In genomic region chr4:30950737-30951136, GRCh38 we compare ENCODE assay signal across 1 cellular context.
TF ChIP-seq lines count a peak whose summit lies in the region.

No MANE protein-coding gene starts in this region.

TF ChIP-seq in HEK293, 187 proteins besides CTCF, POLR2A, EP300 and RAD21 (continued from another document and continues in another):
- TF ChIP-seq ZNF280C (tag by site-specific recombination; IDR thresholded peaks at IDR 0.05) (no peak), ZNF133 (tag by site-specific recombination; IDR thresholded peaks at IDR 0.05) (no peak), ZNF174 (tag by site-specific recombination; IDR thresholded peaks at IDR 0.05) (no peak), PRDM10 (tag by site-specific recombination; IDR thresholded peaks at IDR 0.05) (peak; percentile 22; the same call in 1 of the 2 replicates), TSHZ1 (tag by site-specific recombination; IDR thresholded peaks at IDR 0.05; ENCODE audit: borderline replicate concordance) (no peak), KLF7 (tag by site-specific recombination; IDR thresholded peaks at IDR 0.05; ENCODE audit: borderline replicate concordance) (no peak), GLI2 (tag by site-specific recombination; IDR thresholded peaks at IDR 0.05; ENCODE audit: borderline replicate concordance, low read depth) (0 out of 2 replicates have a peak, but pooled peaks have one; percentile 23), ZNF202 (tag by site-specific recombination; IDR thresholded peaks at IDR 0.05; ENCODE audit: borderline replicate concordance) (no peak), ZNF19 (tag by site-specific recombination; IDR thresholded peaks at IDR 0.05; ENCODE audit: low read depth) (no peak), ZNF24 (tag by site-specific recombination; IDR thresholded peaks at IDR 0.05) (no peak; the same call in 1 of the 2 replicates), BCL11A (tag by site-specific recombination; IDR thresholded peaks at IDR 0.05; ENCODE audit: low read depth) (no peak), ZNF292 (tag by site-specific recombination; IDR thresholded peaks at IDR 0.05; ENCODE audit: borderline replicate concordance, low read depth) (no peak), ZNF518A (tag by site-specific recombination; conservative IDR thresholded peaks at IDR 0.05; ENCODE audit: low read depth) (no peak), ZNF354C (tag by site-specific recombination; IDR thresholded peaks at IDR 0.05; ENCODE audit: borderline replicate concordance, low read depth) (no peak), ZNF629 (tag by site-specific recombination; IDR thresholded peaks at IDR 0.05) (peak; percentile 80), REST (tag by site-specific recombination; IDR thresholded peaks at IDR 0.05) (no peak), ZNF600 (tag by site-specific recombination; IDR thresholded peaks at IDR 0.05) (no peak), ZNF624 (tag by site-specific recombination; IDR thresholded peaks at IDR 0.05) (no peak), ZNF350 (tag by site-specific recombination; IDR thresholded peaks at IDR 0.05) (no peak), IKZF3 (tag by site-specific recombination; IDR thresholded peaks at IDR 0.05) (peak; percentile 92), ZNF777 (tag by site-specific recombination; IDR thresholded peaks at IDR 0.05; ENCODE audit: borderline replicate concordance) (no peak), ZNF701 (tag by site-specific recombination; IDR thresholded peaks at IDR 0.05) (no peak), ZNF223 (tag by site-specific recombination; IDR thresholded peaks at IDR 0.05) (no peak), SP2 (tag by site-specific recombination; IDR thresholded peaks at IDR 0.05) (0 out of 2 replicates have a peak, but pooled peaks have one; percentile 7), ZNF23 (tag by site-specific recombination; IDR thresholded peaks at IDR 0.05; ENCODE audit: borderline replicate concordance) (no peak), SETDB1 (IDR thresholded peaks at IDR 0.05; ENCODE audit: insufficient read length, low read length) (no peak), ZNF670 (tag by site-specific recombination; IDR thresholded peaks at IDR 0.05; ENCODE audit: low read depth) (no peak), ZFP37 (tag by site-specific recombination; IDR thresholded peaks at IDR 0.05) (no peak), ZNF521 (tag by site-specific recombination; IDR thresholded peaks at IDR 0.05) (no peak), ZNF248 (tag by site-specific recombination; IDR thresholded peaks at IDR 0.05) (no peak), ZNF610 (tag by site-specific recombination; IDR thresholded peaks at IDR 0.05; ENCODE audit: borderline replicate concordance) (no peak), ZBTB26 (tag by site-specific recombination; optimal IDR thresholded peaks at IDR 0.05) (no peak), ZNF571 (tag by site-specific recombination; IDR thresholded peaks at IDR 0.05) (no peak), PRDM1 (tag by site-specific recombination; IDR thresholded peaks at IDR 0.05) (no peak; the same call in none of the 2 replicates), PATZ1 (tag by site-specific recombination; IDR thresholded peaks at IDR 0.05) (0 out of 2 replicates have a peak, but pooled peaks have one; percentile 30), ZNF544 (tag by site-specific recombination; IDR thresholded peaks at IDR 0.05) (no peak), ZNF830 (tag by site-specific recombination; IDR thresholded peaks at IDR 0.05; ENCODE audit: low read depth) (no peak)
